18 cellular contexts compared by ENCODE assay signal in the genomic region with DNA sequence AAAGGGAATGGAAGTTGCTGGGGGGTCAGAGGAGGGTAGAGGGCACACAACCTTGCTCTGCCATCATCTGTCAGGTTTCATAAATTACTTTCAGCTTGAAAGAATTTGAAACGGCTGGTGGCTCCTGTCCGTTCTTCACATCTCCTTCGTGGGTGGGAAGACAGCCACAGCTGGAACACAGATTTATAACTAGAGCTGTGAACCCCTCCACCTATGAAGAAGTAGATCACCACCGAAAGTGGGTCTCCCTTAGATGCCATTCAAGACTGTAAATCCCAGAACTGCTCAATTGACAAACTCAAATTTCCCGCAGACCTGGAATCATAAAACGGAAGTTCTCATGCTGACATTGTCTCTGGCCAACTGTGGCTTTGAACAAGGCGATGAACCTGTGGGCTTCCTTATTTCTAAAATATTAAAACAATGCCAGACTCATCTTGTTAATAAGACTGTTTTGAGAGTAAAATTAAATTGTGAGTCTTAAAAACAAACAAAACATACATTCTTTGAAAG.
DNase-seq lines count a peak whose midpoint lies in the region; ATAC-seq, FAIRE-seq and TF ChIP-seq lines count a peak whose summit lies in the region.
"Had no signal": no experiment of that assay in that cellular context is flagged by ENCODE, and none has a peak within 500 bp of the region (broad histone marks: within the 10 kb centered on the region; RNA-seq: fewer than 3 reads in every experiment).

No MANE protein-coding gene starts in this region.

- FAIRE-seq in HepG2 (lab: Jason Lieb, UNC), result no peak
- no peak for FAIRE-seq in pancreas (lab: Jason Lieb, UNC)
- FAIRE-seq: GM12892 had no signal

- H3K36me3 ChIP-seq in duodenal mucosa (ENCODE audit: control insufficient read depth in 1 of 2, insufficient read depth in 2 of 2, low read length in 2 of 2), result no peaks in the 10 kb centered on the region
- no peaks in the 10 kb centered on the region for H3K36me3 ChIP-seq in HepG2 (replicated peaks in 1 of 2; ENCODE audit: control insufficient read depth in 1 of 2, insufficient read depth in 2 of 2, low read length in 2 of 2)
- H3K36me3 ChIP-seq in pancreas, result no peaks in the 10 kb centered on the region
- H3K36me3 ChIP-seq: BLaER1 had no signal

- no peak for TF ChIP-seq POLR2A in HepG2 (IDR thresholded peaks at IDR 0.05; ENCODE audit: insufficient read depth in 1 of 2, low read depth in 2 of 2, low read length in 2 of 2)

- CTCF ChIA-PET in Calu3 (lab: Charles Lee) (no interaction called here), HepG2 (lab: Yijun Ruan, JAX; ENCODE audit: low intra/inter-chr PET ratio, low total read pairs) (no interaction called here)

- DNase-seq in Calu3, result no peak
- DNase-seq in HepG2 (ENCODE audit: low spot score), result peak; percentile 4
- DNase-seq in pancreas, result peak in 1 of 6 donors; percentile 19
- DNase-seq in NCI-H526 treated with DMSO at 0.1 percent for 48 hours (lab: John Stamatoyannopoulos, UW), result no peak
- no peak for DNase-seq in kidney tubule cell (ENCODE audit: low spot score)
- DNase-seq in chondrocyte (ENCODE audit: low spot score), result no peak
- DNase-seq: CD8-positive, alpha-beta memory T cell; GF-D8; GOT3; NCI-H1048; NCI-H146; NCI-H2081; NCI-H82; PC-9 had no signal

- H3K4me3 Mint-ChIP-seq in Calu3 (ENCODE audit: low read depth, unreplicated experiment), result peak overlapping the region; percentile 34
- H3K4me3 Mint-ChIP-seq in chondrocyte (ENCODE audit: unreplicated experiment), result no peak overlapping the region
- H3K4me3 Mint-ChIP-seq: CD8-positive, alpha-beta memory T cell had no signal

- H3K4me3 ChIP-seq in duodenal mucosa (ENCODE audit: low read depth in 1 of 2, low read length in 2 of 2) (peak overlapping the region; percentile 63 to 73), HepG2 (replicated peaks in 1 of 3; ENCODE audit: insufficient read depth in 1 of 3, low read depth in 2 of 3, low read length in 3 of 3) (peak overlapping the region; percentile 22 to 31 (median 26); a peak in 5 of 6 replicates), pancreas (peak overlapping the region in 2 of 4 donors; percentile 35 to 44)
- H3K4me3 ChIP-seq: BLaER1, PC-9 had no signal

- intact Hi-C loops in Calu3 (cut with micrococcal nuclease; ENCODE audit: unreplicated experiment), result no loop called here
- intact Hi-C loops in HepG2 (cut with micrococcal nuclease; ENCODE audit: unreplicated experiment), result loop anchor here (5.0 kb wide), 1 partner anchor 91 kb away; no protein-coding TSS in a partner anchor
- intact Hi-C loops in pancreas (cut with DNase I), result no loop called here

- H3K27ac Mint-ChIP-seq in Calu3 (ENCODE audit: unreplicated experiment), result peak overlapping the region; percentile 44
- no peak overlapping the region for H3K27ac Mint-ChIP-seq in chondrocyte (ENCODE audit: unreplicated experiment)
- H3K27ac Mint-ChIP-seq: CD8-positive, alpha-beta memory T cell had no signal

- H3K9ac ChIP-seq in duodenal mucosa (ENCODE audit: low read depth in 1 of 2, low read length in 2 of 2) (peak overlapping the region in 1 of 2 donors; percentile 48), HepG2 (ENCODE audit: insufficient read depth, low read depth, low read length) (peak overlapping the region; percentile 4; the same call in 1 of the 2 replicates)
- H3K9ac ChIP-seq: BLaER1 had no signal

- no peaks in the 10 kb centered on the region for H3K79me2 ChIP-seq in HepG2 (ENCODE audit: insufficient read depth, low read length)

- H3K27ac ChIP-seq in duodenal mucosa (ENCODE audit: low read depth, low read length), result no peak overlapping the region
- H3K27ac ChIP-seq in HepG2 (ENCODE audit: extremely low read length, insufficient read depth, low read length), result no peak overlapping the region
- H3K27ac ChIP-seq in pancreas, result peak overlapping the region in 2 of 4 donors; percentile 40 to 47
- H3K27ac ChIP-seq: BLaER1, PC-9 had no signal

- no TSS peak for BruUV-seq in Calu3 (replicated peaks; lab: Mats Ljungman, UMichigan)
- BruUV-seq in HepG2 (replicated peaks; lab: Mats Ljungman, UMichigan), result no TSS peak

- H3K9me3 ChIP-seq in duodenal mucosa (ENCODE audit: control insufficient read depth in 1 of 2, low read length in 2 of 2) (no peaks in the 10 kb centered on the region), HepG2 (ENCODE audit: low read length) (no peaks in the 10 kb centered on the region), pancreas (no peaks in the 10 kb centered on the region)
- H3K9me3 ChIP-seq: BLaER1 had no signal

- no peak for TF ChIP-seq CTCF in Calu3 (IDR thresholded peaks at IDR 0.05; ENCODE audit: unreplicated experiment)
- no peak for TF ChIP-seq CTCF in HepG2 (CRISPR knock-in tag; IDR thresholded peaks at IDR 0.05)
- no peak for TF ChIP-seq CTCF in pancreas (IDR thresholded peaks at IDR 0.05)
- no peak for TF ChIP-seq CTCF in chondrocyte (IDR thresholded peaks at IDR 0.05)

- TF ChIP-seq EP300 in HepG2 (IDR thresholded peaks at IDR 0.05; ENCODE audit: low read depth in 2 of 2, low read length in 2 of 2), result no peak
- no peak for TF ChIP-seq EP300 in HepG2 (CRISPR knock-in tag; IDR thresholded peaks at IDR 0.05; ENCODE audit: borderline replicate concordance)

- no peaks in the 10 kb centered on the region for H3K27me3 ChIP-seq in duodenal mucosa (ENCODE audit: control insufficient read depth in 1 of 2, insufficient read depth in 2 of 2, low read length in 2 of 2)
- no peaks in the 10 kb centered on the region for H3K27me3 ChIP-seq in HepG2 (ENCODE audit: control insufficient read depth in 1 of 2, insufficient read depth in 2 of 2, low read length in 2 of 2)
- H3K27me3 ChIP-seq in pancreas, result no peaks in the 10 kb centered on the region
- H3K27me3 ChIP-seq: BLaER1 had no signal

- H3K36me3 Mint-ChIP-seq in Calu3 (ENCODE audit: insufficient read depth, unreplicated experiment) (no peaks in the 10 kb centered on the region), chondrocyte (ENCODE audit: low read depth) (no peaks in the 10 kb centered on the region)
- H3K36me3 Mint-ChIP-seq: CD8-positive, alpha-beta memory T cell had no signal

- peak overlapping the region; percentile 82 for H3K4me2 ChIP-seq in HepG2 (ENCODE audit: low read depth, low read length)
- H3K4me2 ChIP-seq: BLaER1, PC-9 had no signal

- H3K4me1 Mint-ChIP-seq in Calu3 (ENCODE audit: low read depth, unreplicated experiment) (no peaks in the 10 kb centered on the region), chondrocyte (ENCODE audit: low read depth) (no peaks in the 10 kb centered on the region)
- H3K4me1 Mint-ChIP-seq: CD8-positive, alpha-beta memory T cell had no signal

- ATAC-seq in HepG2 (peak; percentile 66), pancreas (peak; percentile 55 to 74 (median 68)), HG03196 (IDR thresholded peaks at IDR 0.05; ENCODE audit: unreplicated experiment) (no peak)

- peak overlapping the region; percentile 49 for H2AFZ ChIP-seq in HepG2 (ENCODE audit: low read length)
- H2AFZ ChIP-seq: PC-9 had no signal

- no peak for TF ChIP-seq RAD21 in HepG2 (CRISPR knock-in tag; IDR thresholded peaks at IDR 0.05)

- H3K4me1 ChIP-seq in duodenal mucosa (ENCODE audit: control insufficient read depth in 1 of 2, insufficient read depth in 2 of 2, low read length in 2 of 2) (peaks cover 4 to 6% of the 10 kb centered on the region in 2 donors), HepG2 (ENCODE audit: insufficient read depth, low read length) (peaks cover 18% of the 10 kb centered on the region), pancreas (peaks cover 3 to 7% (median 3%) of the 10 kb centered on the region in 3 donors)
- H3K4me1 ChIP-seq: BLaER1 had no signal

- WGBS in HepG2 (ENCODE audit: low lambda C conversion rate), result 21% methylated on average over 7 of the region's 7 CpGs
- WGBS in pancreas, 2 donors, result 13 to 17% methylated on average over 7 of the region's 7 CpGs

- H4K20me1 ChIP-seq in HepG2 (ENCODE audit: insufficient read depth, low read length), result no peaks in the 10 kb centered on the region
- H4K20me1 ChIP-seq: BLaER1 had no signal

- no peaks in the 10 kb centered on the region for H3K9me3 Mint-ChIP-seq in Calu3 (ENCODE audit: low read depth, unreplicated experiment)
- no peaks in the 10 kb centered on the region for H3K9me3 Mint-ChIP-seq in chondrocyte (ENCODE audit: low read depth)

- H3K27me3 Mint-ChIP-seq in Calu3 (ENCODE audit: unreplicated experiment), result no peaks in the 10 kb centered on the region
- peaks cover 6% of the 10 kb centered on the region for H3K27me3 Mint-ChIP-seq in chondrocyte (ENCODE audit: low read depth)
- H3K27me3 Mint-ChIP-seq: CD8-positive, alpha-beta memory T cell had no signal

- POLR2A ChIA-PET in HepG2 (lab: Yijun Ruan, JAX), result no interaction called here

- in situ Hi-C loops in HepG2 (cut with HindIII; ENCODE audit: extremely low pct_ligation_motif_present, low pct_unique_long_range_greater_than_20kb), result no loop called here

TF ChIP-seq in HepG2, 621 proteins besides CTCF, POLR2A, EP300 and RAD21 (continues in another document):
- TF ChIP-seq SP140L (CRISPR knock-in tag; IDR thresholded peaks at IDR 0.05; ENCODE audit: borderline replicate concordance) (no peak), ZNF800 (CRISPR knock-in tag; IDR thresholded peaks at IDR 0.05) (no peak), PITX1 (CRISPR knock-in tag; IDR thresholded peaks at IDR 0.05) (no peak), CREM (IDR thresholded peaks at IDR 0.05) (no peak), CREM (CRISPR knock-in tag; IDR thresholded peaks at IDR 0.05) (no peak), JDP2 (CRISPR knock-in tag; IDR thresholded peaks at IDR 0.05; ENCODE audit: borderline replicate concordance) (no peak), ZNF331 (CRISPR knock-in tag; IDR thresholded peaks at IDR 0.05) (no peak), THAP7 (CRISPR knock-in tag; IDR thresholded peaks at IDR 0.05) (no peak), XRCC5 (optimal IDR thresholded peaks at IDR 0.05; ENCODE audit: low read length) (no peak)
